In genomic region chr5:78644129-78644528, GRCh38 we compare ENCODE assay signal across 2 cellular contexts.
TF ChIP-seq lines count a peak whose summit lies in the region.

No MANE protein-coding gene starts in this region.

TF ChIP-seq in HEK293, 187 proteins besides CTCF, POLR2A, EP300 and RAD21:
- TF ChIP-seq ZNF513 (tag by site-specific recombination; IDR thresholded peaks at IDR 0.05) (peak; percentile 86), SCRT2 (tag by site-specific recombination; IDR thresholded peaks at IDR 0.05) (no peak)

TF ChIP-seq in K562, 482 proteins besides CTCF, POLR2A, EP300 and RAD21:
- no peak for TF ChIP-seq ZNF263 (CRISPR knock-in tag; IDR thresholded peaks at IDR 0.05; ENCODE audit: borderline replicate concordance)
- TF ChIP-seq SIX5 (IDR thresholded peaks at IDR 0.05; ENCODE audit: borderline replicate concordance in 1 of 2, insufficient read depth in 1 of 2, low read depth in 1 of 2, low read length in 2 of 2): no peak
- TF ChIP-seq MAFG (tag; conservative IDR thresholded peaks at IDR 0.05): 0 out of 2 replicates have a peak, but pooled peaks have one; percentile 7
- TF ChIP-seq POLR2B (IDR thresholded peaks at IDR 0.05; ENCODE audit: low read depth, partially characterized antibody): no peak
- peak; percentile 58 for TF ChIP-seq ZNF316 (IDR thresholded peaks at IDR 0.05)
- no peak for TF ChIP-seq REST (CRISPR knock-in tag; IDR thresholded peaks at IDR 0.05; ENCODE audit: low read depth)
- peak; percentile 27; the same call in 1 of the 2 replicates for TF ChIP-seq C11orf30 (IDR thresholded peaks at IDR 0.05; ENCODE audit: low read depth)
